ENCODE assay signal across 24 cellular contexts in the genomic region with DNA sequence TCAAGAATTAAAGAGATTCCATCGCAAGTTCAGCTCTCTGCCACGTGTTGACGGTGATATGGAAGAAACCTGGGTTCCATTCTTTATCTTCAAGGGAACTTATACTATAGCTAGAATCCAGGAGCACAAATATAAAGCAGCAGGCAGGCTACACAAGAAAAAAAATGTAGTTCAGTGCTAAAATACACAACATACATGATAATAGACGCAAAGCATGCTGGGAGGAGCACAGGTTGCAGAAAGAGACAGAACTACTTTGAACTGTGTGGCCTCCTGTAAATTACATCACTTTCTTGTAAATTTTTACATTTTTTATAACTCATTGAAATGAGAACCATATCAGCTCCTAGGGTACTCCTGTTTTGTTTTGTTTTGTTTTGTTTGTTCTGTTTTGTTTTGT. TPM values are rescaled to one million over a fixed set of nuclear protein-coding genes. Genes with fewer than 3 reads are reported as not detected.
"Had no signal": no experiment of that assay in that cellular context is flagged by ENCODE, and none has a peak within 500 bp of the region (broad histone marks: within the 10 kb centered on the region; RNA-seq: fewer than 3 reads in every experiment).

No MANE protein-coding gene starts in this region.

- H3K27ac ChIP-seq: left ventricle myocardium inferior, prostate gland, right lobe of liver, suprapubic skin, thoracic aorta, tibial artery, upper lobe of right lung, uterus had no signal

- H3K27ac Mint-ChIP-seq: immature natural killer cell; naive thymus-derived CD4-positive, alpha-beta T cell; natural killer cell treated with Interleukin-12 subunit alpha and Interleukin-12 subunit beta and Interleukin-15 and Interleukin-18, amount 100 ng/mL, for 72 hours; stimulated activated naive B cell treated with anti-CD40 and anti-IgM and Interleukin-4, amounts not matched to agents 10 μg/mL and 1 μg/mL and 100 μg/mL, for 72 hours had no signal

- H3K4me3 Mint-ChIP-seq: immature natural killer cell; naive thymus-derived CD4-positive, alpha-beta T cell; natural killer cell treated with Interleukin-12 subunit alpha and Interleukin-12 subunit beta and Interleukin-15 and Interleukin-18, amount 100 ng/mL, for 72 hours; neural crest cell; stimulated activated naive B cell treated with anti-CD40 and anti-IgM and Interleukin-4, amounts not matched to agents 10 μg/mL and 1 μg/mL and 100 μg/mL, for 72 hours had no signal

- H3K36me3 ChIP-seq: heart left ventricle, left ventricle myocardium inferior, prostate gland, right lobe of liver, suprapubic skin, thoracic aorta, tibial artery, upper lobe of right lung, uterus had no signal

- H3K27me3 ChIP-seq: heart left ventricle, right lobe of liver, suprapubic skin, tibial artery, upper lobe of right lung, uterus had no signal

- H3K9me3 ChIP-seq: heart left ventricle, left ventricle myocardium inferior, mucosa of descending colon, prostate gland, right lobe of liver, suprapubic skin, thoracic aorta, tibial artery, upper lobe of right lung, uterus had no signal

- H3K9me3 Mint-ChIP-seq: natural killer cell treated with Interleukin-12 subunit alpha and Interleukin-12 subunit beta and Interleukin-15 and Interleukin-18, amount 100 ng/mL, for 72 hours had no signal

- H3K4me1 ChIP-seq: prostate gland, right lobe of liver, upper lobe of right lung, uterus had no signal

- H3K36me3 Mint-ChIP-seq: immature natural killer cell; naive thymus-derived CD4-positive, alpha-beta T cell; natural killer cell treated with Interleukin-12 subunit alpha and Interleukin-12 subunit beta and Interleukin-15 and Interleukin-18, amount 100 ng/mL, for 72 hours; stimulated activated naive B cell treated with anti-CD40 and anti-IgM and Interleukin-4, amounts not matched to agents 10 μg/mL and 1 μg/mL and 100 μg/mL, for 72 hours had no signal

- H3K4me3 ChIP-seq: heart left ventricle, left ventricle myocardium inferior, lung, mucosa of descending colon, prostate gland, right lobe of liver, smooth muscle cell, suprapubic skin, thoracic aorta, tibial artery, upper lobe of right lung, uterus had no signal

- ATAC-seq: heart left ventricle; mucosa of descending colon; naive thymus-derived CD4-positive, alpha-beta T cell; natural killer cell treated with Interleukin-12 subunit alpha and Interleukin-12 subunit beta and Interleukin-15 and Interleukin-18, amount 100 ng/mL, for 72 hours; stimulated activated naive B cell treated with anti-CD40 and anti-IgM and Interleukin-4, amounts not matched to agents 10 μg/mL and 1 μg/mL and 100 μg/mL, for 72 hours; stimulated activated naive CD8-positive, alpha-beta T cell treated with anti-CD3 and anti-CD28 coated beads, Interleukin-15, Interleukin-2, amounts not matched to agents 100 U/mL and 50 U/mL, for 24 hours; upper lobe of right lung had no signal

- H3K4me2 ChIP-seq: smooth muscle cell had no signal

- H3K27me3 Mint-ChIP-seq: stimulated activated naive B cell treated with anti-CD40 and anti-IgM and Interleukin-4, amounts not matched to agents 10 μg/mL and 1 μg/mL and 100 μg/mL, for 72 hours had no signal

- H3K4me1 Mint-ChIP-seq: immature natural killer cell; naive thymus-derived CD4-positive, alpha-beta T cell; stimulated activated naive B cell treated with anti-CD40 and anti-IgM and Interleukin-4, amounts not matched to agents 10 μg/mL and 1 μg/mL and 100 μg/mL, for 72 hours had no signal

- DNase-seq: heart left ventricle; immature natural killer cell; left ventricle myocardium inferior; midbrain; mucosa of descending colon; naive thymus-derived CD4-positive, alpha-beta T cell; right lobe of liver; stimulated activated CD4-positive, alpha-beta T cell treated with anti-CD3 and anti-CD28 coated beads, Interleukin-12 subunit alpha, Interleukin-12 subunit beta, amount 100 ng/mL, for 4 hours; stimulated activated CD4-positive, alpha-beta T cell treated with anti-CD3 and anti-CD28 coated beads, Interleukin-15, amount 100 ng/mL, for 24 hours; stimulated activated CD4-positive, alpha-beta T cell treated with anti-CD3 and anti-CD28 coated beads, Interleukin-2, amount 100 ng/mL, for 24 hours; stimulated activated CD4-positive, alpha-beta T cell treated with anti-CD3 and anti-CD28 coated beads, Interleukin-4, amount 100 ng/mL, for 1 hour; stimulated activated naive B cell treated with anti-CD40 and anti-IgM and Interleukin-4, amounts not matched to agents 10 μg/mL and 1 μg/mL and 100 μg/mL, for 72 hours; stimulated activated naive CD8-positive, alpha-beta T cell treated with anti-CD3 and anti-CD28 coated beads, Interleukin-15, Interleukin-2, amounts not matched to agents 100 U/mL and 50 U/mL, for 24 hours; tibial artery; trophoblast cell; upper lobe of right lung; uterus had no signal

RNA-seq across cellular contexts. Expression of a gene that starts 53.8 kb away (rescaled TPM):
- total RNA-seq: naive thymus-derived CD4-positive, alpha-beta T cell; natural killer cell treated with Interleukin-12 subunit alpha and Interleukin-12 subunit beta and Interleukin-15 and Interleukin-18, amount 100 ng/mL, for 72 hours had no signal
- polyA plus RNA-seq: immature natural killer cell; naive thymus-derived CD4-positive, alpha-beta T cell had no signal
